ENCODE assay signal across 1 cellular context in the genomic region with DNA sequence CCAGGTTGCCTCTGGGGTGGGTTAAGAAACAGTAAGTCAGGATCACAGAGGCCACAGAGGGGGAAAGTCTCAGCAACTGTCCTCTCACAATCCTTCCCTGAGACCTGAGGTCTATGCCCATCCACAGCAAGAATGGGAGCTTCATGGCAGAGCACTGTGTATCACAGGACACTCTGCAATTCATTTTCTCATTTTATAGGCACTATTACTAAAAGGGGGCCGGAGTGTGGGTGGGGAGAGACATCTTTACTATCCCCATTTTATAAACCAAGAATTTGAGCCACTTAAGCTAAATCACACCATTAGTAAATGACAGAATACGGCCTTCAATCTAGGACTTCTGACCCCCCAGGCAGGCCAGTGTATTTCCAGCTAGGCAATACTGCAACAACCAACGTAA.
TF ChIP-seq lines count a peak whose summit lies in the region.

No MANE protein-coding gene starts in this region.

TF ChIP-seq in GM23338, 12 proteins besides CTCF, POLR2A, EP300 and RAD21 (continued from another document):
- TF ChIP-seq, protein P1, sequence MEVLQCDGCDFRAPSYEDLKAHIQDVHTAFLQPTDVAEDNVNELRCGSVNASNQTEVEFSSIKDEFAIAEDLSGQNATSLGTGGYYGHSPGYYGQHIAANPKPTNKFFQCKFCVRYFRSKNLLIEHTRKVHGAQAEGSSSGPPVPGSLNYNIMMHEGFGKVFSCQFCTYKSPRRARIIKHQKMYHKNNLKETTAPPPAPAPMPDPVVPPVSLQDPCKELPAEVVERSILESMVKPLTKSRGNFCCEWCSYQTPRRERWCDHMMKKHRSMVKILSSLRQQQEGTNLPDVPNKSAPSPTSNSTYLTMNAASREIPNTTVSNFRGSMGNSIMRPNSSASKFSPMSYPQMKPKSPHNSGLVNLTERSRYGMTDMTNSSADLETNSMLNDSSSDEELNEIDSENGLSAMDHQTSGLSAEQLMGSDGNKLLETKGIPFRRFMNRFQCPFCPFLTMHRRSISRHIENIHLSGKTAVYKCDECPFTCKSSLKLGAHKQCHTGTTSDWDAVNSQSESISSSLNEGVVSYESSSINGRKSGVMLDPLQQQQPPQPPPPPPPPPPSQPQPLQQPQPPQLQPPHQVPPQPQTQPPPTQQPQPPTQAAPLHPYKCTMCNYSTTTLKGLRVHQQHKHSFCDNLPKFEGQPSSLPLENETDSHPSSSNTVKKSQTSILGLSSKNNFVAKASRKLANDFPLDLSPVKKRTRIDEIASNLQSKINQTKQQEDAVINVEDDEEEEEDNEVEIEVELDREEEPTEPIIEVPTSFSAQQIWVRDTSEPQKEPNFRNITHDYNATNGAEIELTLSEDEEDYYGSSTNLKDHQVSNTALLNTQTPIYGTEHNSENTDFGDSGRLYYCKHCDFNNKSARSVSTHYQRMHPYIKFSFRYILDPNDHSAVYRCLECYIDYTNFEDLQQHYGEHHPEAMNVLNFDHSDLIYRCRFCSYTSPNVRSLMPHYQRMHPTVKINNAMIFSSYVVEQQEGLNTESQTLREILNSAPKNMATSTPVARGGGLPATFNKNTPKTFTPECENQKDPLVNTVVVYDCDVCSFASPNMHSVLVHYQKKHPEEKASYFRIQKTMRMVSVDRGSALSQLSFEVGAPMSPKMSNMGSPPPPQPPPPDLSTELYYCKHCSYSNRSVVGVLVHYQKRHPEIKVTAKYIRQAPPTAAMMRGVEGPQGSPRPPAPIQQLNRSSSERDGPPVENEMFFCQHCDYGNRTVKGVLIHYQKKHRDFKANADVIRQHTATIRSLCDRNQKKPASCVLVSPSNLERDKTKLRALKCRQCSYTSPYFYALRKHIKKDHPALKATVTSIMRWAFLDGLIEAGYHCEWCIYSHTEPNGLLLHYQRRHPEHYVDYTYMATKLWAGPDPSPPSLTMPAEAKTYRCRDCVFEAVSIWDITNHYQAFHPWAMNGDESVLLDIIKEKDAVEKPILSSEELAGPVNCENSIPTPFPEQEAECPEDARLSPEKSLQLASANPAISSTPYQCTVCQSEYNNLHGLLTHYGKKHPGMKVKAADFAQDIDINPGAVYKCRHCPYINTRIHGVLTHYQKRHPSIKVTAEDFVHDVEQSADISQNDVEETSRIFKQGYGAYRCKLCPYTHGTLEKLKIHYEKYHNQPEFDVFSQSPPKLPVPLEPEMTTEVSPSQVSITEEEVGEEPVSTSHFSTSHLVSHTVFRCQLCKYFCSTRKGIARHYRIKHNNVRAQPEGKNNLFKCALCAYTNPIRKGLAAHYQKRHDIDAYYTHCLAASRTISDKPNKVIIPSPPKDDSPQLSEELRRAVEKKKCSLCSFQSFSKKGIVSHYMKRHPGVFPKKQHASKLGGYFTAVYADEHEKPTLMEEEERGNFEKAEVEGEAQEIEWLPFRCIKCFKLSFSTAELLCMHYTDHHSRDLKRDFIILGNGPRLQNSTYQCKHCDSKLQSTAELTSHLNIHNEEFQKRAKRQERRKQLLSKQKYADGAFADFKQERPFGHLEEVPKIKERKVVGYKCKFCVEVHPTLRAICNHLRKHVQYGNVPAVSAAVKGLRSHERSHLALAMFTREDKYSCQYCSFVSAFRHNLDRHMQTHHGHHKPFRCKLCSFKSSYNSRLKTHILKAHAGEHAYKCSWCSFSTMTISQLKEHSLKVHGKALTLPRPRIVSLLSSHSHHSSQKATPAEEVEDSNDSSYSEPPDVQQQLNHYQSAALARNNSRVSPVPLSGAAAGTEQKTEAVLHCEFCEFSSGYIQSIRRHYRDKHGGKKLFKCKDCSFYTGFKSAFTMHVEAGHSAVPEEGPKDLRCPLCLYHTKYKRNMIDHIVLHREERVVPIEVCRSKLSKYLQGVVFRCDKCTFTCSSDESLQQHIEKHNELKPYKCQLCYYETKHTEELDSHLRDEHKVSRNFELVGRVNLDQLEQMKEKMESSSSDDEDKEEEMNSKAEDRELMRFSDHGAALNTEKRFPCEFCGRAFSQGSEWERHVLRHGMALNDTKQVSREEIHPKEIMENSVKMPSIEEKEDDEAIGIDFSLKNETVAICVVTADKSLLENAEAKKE (CRISPR knock-in tag; IDR thresholded peaks at IDR 0.05) = no peak
- no peak for TF ChIP-seq POLR2AphosphoS5 (IDR thresholded peaks at IDR 0.05; ENCODE audit: low read depth)
- no peak for TF ChIP-seq ZNF114 (CRISPR knock-in tag; IDR thresholded peaks at IDR 0.05)
